In genomic region chr7:69691327-69691726, GRCh38 we compare ENCODE assay signal across 21 cellular contexts.
DNase-seq lines count a peak whose midpoint lies in the region; ATAC-seq and TF ChIP-seq lines count a peak whose summit lies in the region.
"Had no signal": no experiment of that assay in that cellular context is flagged by ENCODE, and none has a peak within 500 bp of the region (broad histone marks: within the 10 kb centered on the region; RNA-seq: fewer than 3 reads in every experiment).

No MANE protein-coding gene starts in this region.

- no peaks in the 10 kb centered on the region for H3K36me3 Mint-ChIP-seq in T-helper 17 cell (ENCODE audit: low read depth)
- H3K36me3 Mint-ChIP-seq: CD4-positive, CD25-positive, alpha-beta regulatory T cell; CD8-positive, alpha-beta T cell had no signal

- no peak overlapping the region for H3K9ac ChIP-seq in BLaER1

- H3K4me3 Mint-ChIP-seq in T-helper 17 cell = no peak overlapping the region
- H3K4me3 Mint-ChIP-seq: CD4-positive, CD25-positive, alpha-beta regulatory T cell; CD8-positive, alpha-beta T cell; GM23338; H9 had no signal

- TF ChIP-seq CTCF in OCI-LY7 (conservative IDR thresholded peaks at IDR 0.05; ENCODE audit: low read length) = no peak

- peaks cover 79% of the 10 kb centered on the region for H3K79me2 ChIP-seq in OCI-LY7 (ENCODE audit: insufficient read depth, low read depth, low read length)

- no peak overlapping the region for H3K4me3 ChIP-seq in BLaER1
- peak overlapping the region; percentile 49 for H3K4me3 ChIP-seq in OCI-LY7 (ENCODE audit: low read depth, low read length, poor library complexity, severe bottlenecking)
- H3K4me3 ChIP-seq: A549, GM23338 had no signal

- H3K27me3 ChIP-seq in BLaER1 = no peaks in the 10 kb centered on the region
- H3K27me3 ChIP-seq: BE2C had no signal

- peaks cover 3% of the 10 kb centered on the region for H3K4me1 Mint-ChIP-seq in T-helper 17 cell
- H3K4me1 Mint-ChIP-seq: CD4-positive, CD25-positive, alpha-beta regulatory T cell had no signal

- H3K4me2 ChIP-seq in BLaER1 (peak overlapping the region; percentile 72), OCI-LY7 (ENCODE audit: low read length) (peak overlapping the region; percentile 86)
- H3K4me2 ChIP-seq: A549, GM23338 had no signal

- peak; percentile 62 for DNase-seq in COLO668 (lab: John Stamatoyannopoulos, UW; ENCODE audit: unreplicated experiment)
- no peak for DNase-seq in OCI-LY7 (ENCODE audit: low spot score)
- DNase-seq in sciatic nerve (ENCODE audit: low spot score) = no peak
- no peak for DNase-seq in T-helper 17 cell
- DNase-seq in NCI-H2171 (lab: John Stamatoyannopoulos, UW) = no peak
- DNase-seq in NCI-H2081 treated with DMSO at 0.1 percent for 48 hours (lab: John Stamatoyannopoulos, UW) = no peak
- DNase-seq: 8988T; ACHN; AML-193; BE2C; CD4-positive, CD25-positive, alpha-beta regulatory T cell; CD8-positive, alpha-beta T cell; DMS 273 treated with DMSO at 0.1 percent for 48 hours; DMS79; GF-D8; H9 had no signal

- H3K27ac ChIP-seq in BLaER1 (peak overlapping the region; percentile 24; the same call in 1 of the 2 replicates), OCI-LY7 (ENCODE audit: low read depth, low read length, poor library complexity, severe bottlenecking) (peak overlapping the region; percentile 98)
- H3K27ac ChIP-seq: A549, C4-2B had no signal

- H2AFZ ChIP-seq in OCI-LY7 (ENCODE audit: low read length) = no peak overlapping the region
- H2AFZ ChIP-seq: GM23338 had no signal

- H3K4me1 ChIP-seq in BLaER1 (peaks cover 55% of the 10 kb centered on the region), OCI-LY7 (ENCODE audit: insufficient read depth, low read length, poor library complexity, severe bottlenecking) (peaks cover 88% of the 10 kb centered on the region)
- H3K4me1 ChIP-seq: A549 had no signal

- no TSS peak for BruUV-seq in OCI-LY7 (replicated peaks; lab: Mats Ljungman, UMichigan)

- no peaks in the 10 kb centered on the region for H3K9me2 ChIP-seq in OCI-LY7 (ENCODE audit: insufficient read depth, low read length)

- H4K20me1 ChIP-seq in BLaER1 (peaks cover 80% of the 10 kb centered on the region), OCI-LY7 (ENCODE audit: insufficient read depth, low read length) (no peaks in the 10 kb centered on the region)

- H3K36me3 ChIP-seq in BLaER1 = peaks cover 29% of the 10 kb centered on the region
- H3K36me3 ChIP-seq in OCI-LY7 (ENCODE audit: insufficient read depth, low read length) = peaks cover 16% of the 10 kb centered on the region
- H3K36me3 ChIP-seq: BE2C had no signal

- no peak overlapping the region for H3K27ac Mint-ChIP-seq in T-helper 17 cell
- H3K27ac Mint-ChIP-seq: CD4-positive, CD25-positive, alpha-beta regulatory T cell; CD8-positive, alpha-beta T cell; GM23338; H9 had no signal

- intact Hi-C loops in OCI-LY7 (cut with micrococcal nuclease; ENCODE audit: unreplicated experiment) = loop anchor here (5.0 to 10.0 kb wide), 3 partner anchors 343 to 1003 kb away; no protein-coding TSS in a partner anchor
- intact Hi-C loops in sciatic nerve (cut with DNase I) = no loop called here

- no peaks in the 10 kb centered on the region for H3K27me3 Mint-ChIP-seq in T-helper 17 cell

- POLR2A ChIA-PET in OCI-LY7 (lab: Charles Lee) = interaction anchor here (0.6 to 5.1 kb wide), 11 partner anchors 10 to 314 kb away, joined by 3 to 35 read pairs (median 3); no protein-coding TSS in a partner anchor

- H3K9me3 ChIP-seq in BLaER1 (peaks cover 23% of the 10 kb centered on the region), OCI-LY7 (ENCODE audit: low read length) (no peaks in the 10 kb centered on the region; the same call in 1 of the 2 replicates), T-helper 17 cell (ENCODE audit: control insufficient read depth, low read length, poor library complexity, severe bottlenecking) (no peaks in the 10 kb centered on the region)
- H3K9me3 ChIP-seq: A549, BE2C had no signal

- CTCF ChIA-PET in OCI-LY7 (lab: Charles Lee; ENCODE audit: unreplicated experiment) = interaction anchor here (0.6 to 1.2 kb wide), 2 partner anchors 8 to 9 kb away, joined by 3 read pairs; no protein-coding TSS in a partner anchor

- ATAC-seq in sciatic nerve (peak; percentile 13), T-helper 17 cell (no peak)
- ATAC-seq: A549; CD8-positive, alpha-beta T cell; GM23338; HCT116 had no signal
